In the genomic region with DNA sequence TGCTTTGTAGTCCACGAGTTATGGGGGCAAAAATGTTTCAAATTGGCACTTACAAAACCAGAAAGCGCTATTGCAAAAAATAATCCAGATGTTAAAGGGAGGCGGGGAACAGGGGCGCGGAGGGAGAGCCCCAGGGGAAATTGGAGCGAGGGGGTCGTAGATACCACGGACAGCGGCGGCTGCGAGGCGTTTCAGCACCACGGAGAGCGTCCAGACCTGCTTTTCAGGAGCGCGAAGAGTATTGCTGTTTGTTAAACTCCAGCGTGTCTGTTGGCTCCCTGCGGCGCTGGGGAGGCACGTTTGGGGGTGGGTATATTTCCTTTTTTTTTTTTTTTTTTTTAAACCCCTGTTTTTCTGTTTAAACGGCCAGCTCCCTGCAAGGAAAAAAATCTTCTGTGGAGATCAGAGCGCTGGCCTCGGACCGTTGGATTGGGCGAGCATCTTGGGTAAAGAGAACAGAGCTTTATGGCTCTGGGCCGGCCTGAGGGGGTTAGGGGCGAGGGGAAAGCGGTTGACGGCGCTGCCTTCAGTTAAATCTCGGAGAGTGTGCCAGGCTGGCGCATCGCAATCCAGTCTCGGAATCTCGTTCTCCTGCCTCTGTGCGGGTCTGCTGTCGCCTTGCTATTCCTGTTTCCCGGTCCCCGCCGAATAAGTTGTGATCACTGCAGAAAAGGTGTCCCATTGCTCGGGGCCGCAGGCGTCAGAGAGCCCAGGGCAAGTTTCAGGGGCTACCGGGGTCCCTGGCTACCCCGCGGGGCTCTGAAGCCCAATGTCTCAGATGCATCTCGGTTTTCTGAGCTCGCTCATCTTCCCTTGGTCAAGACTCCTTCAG, we compare ENCODE assay signal across 1 cellular context.
TF ChIP-seq lines count a peak whose summit lies in the region.

A gene (minus strand): TSS at position 288 of the 832 bp plus-strand sequence. CDS start 302 bp downstream, outside the sequence.

TF ChIP-seq in HepG2, 621 proteins besides CTCF, POLR2A, EP300 and RAD21 (continued from another document and continues in another):
- TF ChIP-seq, protein P1, sequence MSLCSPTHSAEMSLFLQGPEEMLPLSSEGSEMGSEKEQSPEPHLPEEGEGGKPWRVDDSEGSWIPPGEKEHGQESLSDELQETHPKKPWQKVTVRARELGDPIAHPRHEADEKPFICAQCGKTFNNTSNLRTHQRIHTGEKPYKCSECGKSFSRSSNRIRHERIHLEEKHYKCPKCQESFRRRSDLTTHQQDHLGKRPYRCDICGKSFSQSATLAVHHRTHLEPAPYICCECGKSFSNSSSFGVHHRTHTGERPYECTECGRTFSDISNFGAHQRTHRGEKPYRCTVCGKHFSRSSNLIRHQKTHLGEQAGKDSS (CRISPR knock-in tag; IDR thresholded peaks at IDR 0.05; ENCODE audit: borderline replicate concordance, low read depth), result peak; percentile 94
- TF ChIP-seq MAFF (IDR thresholded peaks at IDR 0.05; ENCODE audit: low read depth, low read length) (no peak), RCOR2 (CRISPR knock-in tag; IDR thresholded peaks at IDR 0.05) (peak; percentile 73; the same call in 1 of the 2 replicates), U2AF1 (optimal IDR thresholded peaks at IDR 0.05; ENCODE audit: low read depth, low read length) (no peak), XBP1 (CRISPR knock-in tag; IDR thresholded peaks at IDR 0.05) (peak; percentile 99), GFI1 (CRISPR knock-in tag; IDR thresholded peaks at IDR 0.05; ENCODE audit: borderline replicate concordance) (peak; percentile 86), ZNF234 (CRISPR knock-in tag; conservative IDR thresholded peaks at IDR 0.05) (peak; percentile 99), RXRB (CRISPR knock-in tag; IDR thresholded peaks at IDR 0.05; ENCODE audit: borderline replicate concordance) (peak; percentile 95), ZKSCAN1 (IDR thresholded peaks at IDR 0.05; ENCODE audit: low read length) (no peak), TBL1XR1 (IDR thresholded peaks at IDR 0.05; ENCODE audit: borderline replicate concordance, low read length, partially characterized antibody) (no peak), KLF12 (CRISPR knock-in tag; IDR thresholded peaks at IDR 0.05; ENCODE audit: borderline replicate concordance) (peak; percentile 99), JUN (CRISPR knock-in tag; IDR thresholded peaks at IDR 0.05) (peak; percentile 85), AHR (CRISPR knock-in tag; IDR thresholded peaks at IDR 0.05) (peak; percentile 100), TBX2 (CRISPR knock-in tag; IDR thresholded peaks at IDR 0.05; ENCODE audit: borderline replicate concordance) (peak; percentile 95), ZNF138 (CRISPR knock-in tag; IDR thresholded peaks at IDR 0.05; ENCODE audit: low read depth) (peak; percentile 100), ZNF350 (CRISPR knock-in tag; IDR thresholded peaks at IDR 0.05; ENCODE audit: borderline replicate concordance, low read depth) (peak; percentile 92), BORCS8-MEF2B (CRISPR knock-in tag; IDR thresholded peaks at IDR 0.05) (peak; percentile 100), KLF6 (CRISPR knock-in tag; IDR thresholded peaks at IDR 0.05) (peak; percentile 100), NFYB (CRISPR knock-in tag; IDR thresholded peaks at IDR 0.05) (peak; percentile 71), PAWR (CRISPR knock-in tag; IDR thresholded peaks at IDR 0.05; ENCODE audit: borderline replicate concordance) (peak; percentile 96), TMF1 (CRISPR knock-in tag; IDR thresholded peaks at IDR 0.05; ENCODE audit: low read depth) (peak; percentile 100), SMARCE1 (IDR thresholded peaks at IDR 0.05; ENCODE audit: borderline replicate concordance) (no peak), ZNF747 (CRISPR knock-in tag; IDR thresholded peaks at IDR 0.05; ENCODE audit: borderline replicate concordance) (peak; percentile 97), ZFP82 (CRISPR knock-in tag; IDR thresholded peaks at IDR 0.05; ENCODE audit: borderline replicate concordance) (peak; percentile 100), NONO (IDR thresholded peaks at IDR 0.05) (no peak), NONO (CRISPR knock-in tag; conservative IDR thresholded peaks at IDR 0.05) (no peak), ATRX (CRISPR knock-in tag; IDR thresholded peaks at IDR 0.05; ENCODE audit: borderline replicate concordance) (peak; percentile 97), PAF1 (CRISPR knock-in tag; IDR thresholded peaks at IDR 0.05) (peak; percentile 84; the same call in 1 of the 2 replicates), ZNF567 (CRISPR knock-in tag; IDR thresholded peaks at IDR 0.05; ENCODE audit: borderline replicate concordance) (peak; percentile 96), NCOA1 (CRISPR knock-in tag; IDR thresholded peaks at IDR 0.05) (peak; percentile 97), SP2 (CRISPR knock-in tag; IDR thresholded peaks at IDR 0.05) (peak; percentile 64), ZNF749 (CRISPR knock-in tag; IDR thresholded peaks at IDR 0.05; ENCODE audit: borderline replicate concordance) (peak; percentile 99), SALL1 (CRISPR knock-in tag; IDR thresholded peaks at IDR 0.05) (peak; percentile 100), SIX1 (CRISPR knock-in tag; IDR thresholded peaks at IDR 0.05; ENCODE audit: borderline replicate concordance) (peak; percentile 94)
- TF ChIP-seq, protein P2, sequence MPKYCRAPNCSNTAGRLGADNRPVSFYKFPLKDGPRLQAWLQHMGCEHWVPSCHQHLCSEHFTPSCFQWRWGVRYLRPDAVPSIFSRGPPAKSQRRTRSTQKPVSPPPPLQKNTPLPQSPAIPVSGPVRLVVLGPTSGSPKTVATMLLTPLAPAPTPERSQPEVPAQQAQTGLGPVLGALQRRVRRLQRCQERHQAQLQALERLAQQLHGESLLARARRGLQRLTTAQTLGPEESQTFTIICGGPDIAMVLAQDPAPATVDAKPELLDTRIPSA (CRISPR knock-in tag; IDR thresholded peaks at IDR 0.05; ENCODE audit: borderline replicate concordance), result peak; percentile 99
- TF ChIP-seq, protein P3, sequence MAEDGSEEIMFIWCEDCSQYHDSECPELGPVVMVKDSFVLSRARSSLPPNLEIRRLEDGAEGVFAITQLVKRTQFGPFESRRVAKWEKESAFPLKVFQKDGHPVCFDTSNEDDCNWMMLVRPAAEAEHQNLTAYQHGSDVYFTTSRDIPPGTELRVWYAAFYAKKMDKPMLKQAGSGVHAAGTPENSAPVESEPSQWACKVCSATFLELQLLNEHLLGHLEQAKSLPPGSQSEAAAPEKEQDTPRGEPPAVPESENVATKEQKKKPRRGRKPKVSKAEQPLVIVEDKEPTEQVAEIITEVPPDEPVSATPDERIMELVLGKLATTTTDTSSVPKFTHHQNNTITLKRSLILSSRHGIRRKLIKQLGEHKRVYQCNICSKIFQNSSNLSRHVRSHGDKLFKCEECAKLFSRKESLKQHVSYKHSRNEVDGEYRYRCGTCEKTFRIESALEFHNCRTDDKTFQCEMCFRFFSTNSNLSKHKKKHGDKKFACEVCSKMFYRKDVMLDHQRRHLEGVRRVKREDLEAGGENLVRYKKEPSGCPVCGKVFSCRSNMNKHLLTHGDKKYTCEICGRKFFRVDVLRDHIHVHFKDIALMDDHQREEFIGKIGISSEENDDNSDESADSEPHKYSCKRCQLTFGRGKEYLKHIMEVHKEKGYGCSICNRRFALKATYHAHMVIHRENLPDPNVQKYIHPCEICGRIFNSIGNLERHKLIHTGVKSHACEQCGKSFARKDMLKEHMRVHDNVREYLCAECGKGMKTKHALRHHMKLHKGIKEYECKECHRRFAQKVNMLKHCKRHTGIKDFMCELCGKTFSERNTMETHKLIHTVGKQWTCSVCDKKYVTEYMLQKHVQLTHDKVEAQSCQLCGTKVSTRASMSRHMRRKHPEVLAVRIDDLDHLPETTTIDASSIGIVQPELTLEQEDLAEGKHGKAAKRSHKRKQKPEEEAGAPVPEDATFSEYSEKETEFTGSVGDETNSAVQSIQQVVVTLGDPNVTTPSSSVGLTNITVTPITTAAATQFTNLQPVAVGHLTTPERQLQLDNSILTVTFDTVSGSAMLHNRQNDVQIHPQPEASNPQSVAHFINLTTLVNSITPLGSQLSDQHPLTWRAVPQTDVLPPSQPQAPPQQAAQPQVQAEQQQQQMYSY (CRISPR knock-in tag; IDR thresholded peaks at IDR 0.05), result peak; percentile 90
- TF ChIP-seq, protein P4, sequence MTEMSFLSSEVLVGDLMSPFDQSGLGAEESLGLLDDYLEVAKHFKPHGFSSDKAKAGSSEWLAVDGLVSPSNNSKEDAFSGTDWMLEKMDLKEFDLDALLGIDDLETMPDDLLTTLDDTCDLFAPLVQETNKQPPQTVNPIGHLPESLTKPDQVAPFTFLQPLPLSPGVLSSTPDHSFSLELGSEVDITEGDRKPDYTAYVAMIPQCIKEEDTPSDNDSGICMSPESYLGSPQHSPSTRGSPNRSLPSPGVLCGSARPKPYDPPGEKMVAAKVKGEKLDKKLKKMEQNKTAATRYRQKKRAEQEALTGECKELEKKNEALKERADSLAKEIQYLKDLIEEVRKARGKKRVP (CRISPR knock-in tag; IDR thresholded peaks at IDR 0.05), result peak in 1 of 2 experiments; percentile 83; a peak in 2 of 4 replicates
- TF ChIP-seq, protein P5, sequence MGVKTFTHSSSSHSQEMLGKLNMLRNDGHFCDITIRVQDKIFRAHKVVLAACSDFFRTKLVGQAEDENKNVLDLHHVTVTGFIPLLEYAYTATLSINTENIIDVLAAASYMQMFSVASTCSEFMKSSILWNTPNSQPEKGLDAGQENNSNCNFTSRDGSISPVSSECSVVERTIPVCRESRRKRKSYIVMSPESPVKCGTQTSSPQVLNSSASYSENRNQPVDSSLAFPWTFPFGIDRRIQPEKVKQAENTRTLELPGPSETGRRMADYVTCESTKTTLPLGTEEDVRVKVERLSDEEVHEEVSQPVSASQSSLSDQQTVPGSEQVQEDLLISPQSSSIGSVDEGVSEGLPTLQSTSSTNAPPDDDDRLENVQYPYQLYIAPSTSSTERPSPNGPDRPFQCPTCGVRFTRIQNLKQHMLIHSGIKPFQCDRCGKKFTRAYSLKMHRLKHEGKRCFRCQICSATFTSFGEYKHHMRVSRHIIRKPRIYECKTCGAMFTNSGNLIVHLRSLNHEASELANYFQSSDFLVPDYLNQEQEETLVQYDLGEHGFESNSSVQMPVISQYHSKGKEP (CRISPR knock-in tag; IDR thresholded peaks at IDR 0.05), result peak; percentile 100
- TF ChIP-seq, protein P6, sequence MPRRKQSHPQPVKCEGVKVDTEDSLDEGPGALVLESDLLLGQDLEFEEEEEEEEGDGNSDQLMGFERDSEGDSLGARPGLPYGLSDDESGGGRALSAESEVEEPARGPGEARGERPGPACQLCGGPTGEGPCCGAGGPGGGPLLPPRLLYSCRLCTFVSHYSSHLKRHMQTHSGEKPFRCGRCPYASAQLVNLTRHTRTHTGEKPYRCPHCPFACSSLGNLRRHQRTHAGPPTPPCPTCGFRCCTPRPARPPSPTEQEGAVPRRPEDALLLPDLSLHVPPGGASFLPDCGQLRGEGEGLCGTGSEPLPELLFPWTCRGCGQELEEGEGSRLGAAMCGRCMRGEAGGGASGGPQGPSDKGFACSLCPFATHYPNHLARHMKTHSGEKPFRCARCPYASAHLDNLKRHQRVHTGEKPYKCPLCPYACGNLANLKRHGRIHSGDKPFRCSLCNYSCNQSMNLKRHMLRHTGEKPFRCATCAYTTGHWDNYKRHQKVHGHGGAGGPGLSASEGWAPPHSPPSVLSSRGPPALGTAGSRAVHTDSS (CRISPR knock-in tag; conservative IDR thresholded peaks at IDR 0.05), result no peak
- TF ChIP-seq, protein P7, sequence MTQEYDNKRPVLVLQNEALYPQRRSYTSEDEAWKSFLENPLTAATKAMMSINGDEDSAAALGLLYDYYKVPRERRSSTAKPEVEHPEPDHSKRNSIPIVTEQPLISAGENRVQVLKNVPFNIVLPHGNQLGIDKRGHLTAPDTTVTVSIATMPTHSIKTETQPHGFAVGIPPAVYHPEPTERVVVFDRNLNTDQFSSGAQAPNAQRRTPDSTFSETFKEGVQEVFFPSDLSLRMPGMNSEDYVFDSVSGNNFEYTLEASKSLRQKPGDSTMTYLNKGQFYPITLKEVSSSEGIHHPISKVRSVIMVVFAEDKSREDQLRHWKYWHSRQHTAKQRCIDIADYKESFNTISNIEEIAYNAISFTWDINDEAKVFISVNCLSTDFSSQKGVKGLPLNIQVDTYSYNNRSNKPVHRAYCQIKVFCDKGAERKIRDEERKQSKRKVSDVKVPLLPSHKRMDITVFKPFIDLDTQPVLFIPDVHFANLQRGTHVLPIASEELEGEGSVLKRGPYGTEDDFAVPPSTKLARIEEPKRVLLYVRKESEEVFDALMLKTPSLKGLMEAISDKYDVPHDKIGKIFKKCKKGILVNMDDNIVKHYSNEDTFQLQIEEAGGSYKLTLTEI (CRISPR knock-in tag; conservative IDR thresholded peaks at IDR 0.05), result no peak
- TF ChIP-seq, protein P8, sequence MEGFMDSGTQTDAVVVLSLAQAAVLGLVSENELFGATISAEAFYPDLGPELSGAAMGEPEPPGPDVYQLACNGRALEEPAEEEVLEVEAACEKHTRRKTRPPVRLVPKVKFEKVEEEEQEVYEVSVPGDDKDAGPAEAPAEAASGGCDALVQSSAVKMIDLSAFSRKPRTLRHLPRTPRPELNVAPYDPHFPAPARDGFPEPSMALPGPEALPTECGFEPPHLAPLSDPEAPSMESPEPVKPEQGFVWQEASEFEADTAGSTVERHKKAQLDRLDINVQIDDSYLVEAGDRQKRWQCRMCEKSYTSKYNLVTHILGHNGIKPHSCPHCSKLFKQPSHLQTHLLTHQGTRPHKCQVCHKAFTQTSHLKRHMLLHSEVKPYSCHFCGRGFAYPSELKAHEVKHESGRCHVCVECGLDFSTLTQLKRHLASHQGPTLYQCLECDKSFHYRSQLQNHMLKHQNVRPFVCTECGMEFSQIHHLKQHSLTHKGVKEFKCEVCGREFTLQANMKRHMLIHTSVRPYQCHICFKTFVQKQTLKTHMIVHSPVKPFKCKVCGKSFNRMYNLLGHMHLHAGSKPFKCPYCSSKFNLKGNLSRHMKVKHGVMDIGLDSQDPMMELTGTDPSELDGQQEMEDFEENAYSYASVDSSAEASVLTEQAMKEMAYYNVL (CRISPR knock-in tag; IDR thresholded peaks at IDR 0.05; ENCODE audit: borderline replicate concordance), result peak; percentile 96
